In genomic region chr1:147700042-147700711, GRCh38 we compare ENCODE assay signal across 1 cellular context.
TF ChIP-seq lines count a peak whose summit lies in the region.

No MANE protein-coding gene starts in this region.

TF ChIP-seq in K562, 482 proteins besides CTCF, POLR2A, EP300 and RAD21 (continued from another document):
- TF ChIP-seq, protein P1, sequence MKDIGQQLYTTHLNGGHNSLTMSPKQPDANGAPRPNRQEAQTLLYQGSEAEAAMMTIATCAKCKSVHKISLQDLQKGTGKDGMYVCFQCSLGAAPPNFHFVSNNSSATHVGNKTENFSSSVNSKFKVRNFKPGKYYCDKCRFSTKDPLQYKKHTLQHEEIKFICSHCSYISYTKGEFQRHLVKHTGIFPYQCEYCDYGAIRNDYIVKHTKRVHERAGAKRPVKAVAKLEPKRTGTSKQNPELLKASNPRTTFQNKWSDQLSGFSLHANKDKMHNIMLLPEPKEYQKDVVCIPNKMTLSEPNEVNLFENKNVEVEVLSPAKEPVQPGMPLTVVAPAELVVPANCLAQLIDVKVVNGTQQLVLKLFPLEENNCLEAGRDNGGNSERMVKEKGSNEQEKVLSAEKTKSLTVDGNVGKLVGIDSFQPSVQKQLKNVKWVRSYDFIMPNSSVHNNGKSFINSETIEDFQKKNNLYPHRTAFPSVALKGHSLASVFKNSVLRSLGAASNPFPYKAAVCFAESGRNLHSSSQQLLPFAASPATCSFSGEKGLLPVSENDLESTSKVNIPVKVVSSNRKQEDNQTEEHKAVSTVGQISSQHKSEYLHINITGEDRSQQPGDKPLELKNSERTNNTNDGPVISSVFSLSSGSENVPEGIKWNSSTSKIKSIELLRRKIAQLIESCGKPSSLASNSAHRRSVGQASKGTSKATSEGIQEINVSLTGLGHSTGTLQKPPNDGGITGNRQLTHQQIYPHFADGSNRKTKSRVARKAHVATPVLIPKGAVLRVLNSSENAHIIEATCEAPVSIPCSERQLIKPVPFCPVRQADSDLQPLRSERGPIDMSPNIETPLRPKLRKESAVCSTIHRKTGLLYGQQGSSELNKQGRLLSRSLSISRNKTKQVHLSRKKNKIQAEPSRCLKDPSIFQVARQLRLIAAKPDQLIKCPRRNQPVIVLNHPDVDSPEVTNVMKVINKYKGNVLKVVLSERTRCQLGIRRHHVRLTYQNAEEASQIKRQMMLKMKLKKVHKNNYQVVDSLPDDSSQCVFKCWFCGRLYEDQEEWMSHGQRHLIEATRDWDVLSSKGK (CRISPR knock-in tag; IDR thresholded peaks at IDR 0.05) = no peak
- TF ChIP-seq CBX2 (IDR thresholded peaks at IDR 0.05; ENCODE audit: insufficient read depth, low read length, poor library complexity, severe bottlenecking) = no peak
- no peak for TF ChIP-seq SFPQ (IDR thresholded peaks at IDR 0.05; ENCODE audit: low read depth, low read length)
- TF ChIP-seq SMC3 (conservative IDR thresholded peaks at IDR 0.05; ENCODE audit: insufficient read depth, low read depth, low read length) = peak; percentile 31; the same call in 1 of the 2 replicates
- TF ChIP-seq, protein P2, sequence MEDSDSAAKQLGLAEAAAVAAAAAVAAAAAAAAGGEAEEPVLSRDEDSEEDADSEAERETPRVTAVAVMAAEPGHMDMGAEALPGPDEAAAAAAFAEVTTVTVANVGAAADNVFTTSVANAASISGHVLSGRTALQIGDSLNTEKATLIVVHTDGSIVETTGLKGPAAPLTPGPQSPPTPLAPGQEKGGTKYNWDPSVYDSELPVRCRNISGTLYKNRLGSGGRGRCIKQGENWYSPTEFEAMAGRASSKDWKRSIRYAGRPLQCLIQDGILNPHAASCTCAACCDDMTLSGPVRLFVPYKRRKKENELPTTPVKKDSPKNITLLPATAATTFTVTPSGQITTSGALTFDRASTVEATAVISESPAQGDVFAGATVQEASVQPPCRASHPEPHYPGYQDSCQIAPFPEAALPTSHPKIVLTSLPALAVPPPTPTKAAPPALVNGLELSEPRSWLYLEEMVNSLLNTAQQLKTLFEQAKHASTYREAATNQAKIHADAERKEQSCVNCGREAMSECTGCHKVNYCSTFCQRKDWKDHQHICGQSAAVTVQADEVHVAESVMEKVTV (CRISPR knock-in tag; IDR thresholded peaks at IDR 0.05) = 0 out of 2 replicates have a peak, but pooled peaks have one; percentile 9
- no peak for TF ChIP-seq ZFP36 (IDR thresholded peaks at IDR 0.05; ENCODE audit: low read depth, low read length, partially characterized antibody)
- no peak for TF ChIP-seq SMAD1 (IDR thresholded peaks at IDR 0.05; ENCODE audit: low read depth, low read length, partially characterized antibody)
- no peak for TF ChIP-seq PHF21A (IDR thresholded peaks at IDR 0.05; ENCODE audit: borderline replicate concordance, low read depth)
- peak; percentile 65 for TF ChIP-seq NFIC (IDR thresholded peaks at IDR 0.05)
- TF ChIP-seq TBL1XR1 (IDR thresholded peaks at IDR 0.05; ENCODE audit: low read length in 2 of 2) = no peak
